13 cellular contexts compared by ENCODE assay signal in genomic region chr2:227095346-227095745, GRCh38.
DNase-seq lines count a peak whose midpoint lies in the region; TF ChIP-seq lines count a peak whose summit lies in the region.
"Had no signal": no experiment of that assay in that cellular context is flagged by ENCODE, and none has a peak within 500 bp of the region (broad histone marks: within the 10 kb centered on the region; RNA-seq: fewer than 3 reads in every experiment).

No MANE protein-coding gene starts in this region.

- H3K9me3 ChIP-seq in BLaER1 treated with 17β-estradiol and CSF1 and Interleukin-3, amounts not matched to agents 10 nM and 100 nM (replicated peaks in 1 of 11) = no peaks in the 10 kb centered on the region
- H3K9me3 ChIP-seq in PC-9 (ENCODE audit: insufficient read depth, low read depth) = no peaks in the 10 kb centered on the region
- H3K9me3 ChIP-seq: Caco-2, HAP-1 had no signal

- peaks cover 0 to 9% (median 6%) of the 10 kb centered on the region in 10 experiments; a peak in 7 of 20 replicates for H3K4me1 ChIP-seq in BLaER1 treated with 17β-estradiol and CSF1 and Interleukin-3, amounts not matched to agents 10 nM and 100 nM
- no peaks in the 10 kb centered on the region for H3K4me1 ChIP-seq in PC-9 (replicated peaks; ENCODE audit: insufficient read depth)
- H3K4me1 ChIP-seq: Caco-2, HAP-1 had no signal

- no TSS peak for BruUV-seq in PC-9 (replicated peaks; lab: Mats Ljungman, UMichigan)

- no peaks in the 10 kb centered on the region for H4K20me1 ChIP-seq in BLaER1 treated with 17β-estradiol and CSF1 and Interleukin-3, amounts not matched to agents 10 nM and 100 nM
- no peaks in the 10 kb centered on the region for H4K20me1 ChIP-seq in PC-9 (ENCODE audit: insufficient read depth)

- CTCF ChIA-PET in PC-9 (lab: Charles Lee) = no interaction called here

- no peaks in the 10 kb centered on the region for H3K79me2 ChIP-seq in PC-9 (ENCODE audit: low read depth)

- no peak overlapping the region for H3K4me3 ChIP-seq in BLaER1 treated with 17β-estradiol and CSF1 and Interleukin-3, amounts not matched to agents 10 nM and 100 nM
- H3K4me3 ChIP-seq in choroid plexus epithelial cell (ENCODE audit: low read depth, low read length) (no peak overlapping the region), PC-9 (no peak overlapping the region), foreskin fibroblast (ENCODE audit: low read depth in 1 of 2, low read length in 2 of 2) (no peak overlapping the region)
- H3K4me3 ChIP-seq: HAP-1 had no signal

- H3K9me2 ChIP-seq in PC-9 (ENCODE audit: insufficient read depth) = no peaks in the 10 kb centered on the region

- H3K4me2 ChIP-seq in BLaER1 treated with 17β-estradiol and CSF1 and Interleukin-3, amounts not matched to agents 10 nM and 100 nM = peak overlapping the region in 7 of 11 experiments; percentile 8 to 44 (median 21); a peak in 8 of 22 replicates
- H3K4me2 ChIP-seq in PC-9 = no peak overlapping the region

- no peaks in the 10 kb centered on the region for H3K36me3 ChIP-seq in BLaER1 treated with 17β-estradiol and CSF1 and Interleukin-3, amounts not matched to agents 10 nM and 100 nM
- no peaks in the 10 kb centered on the region for H3K36me3 ChIP-seq in PC-9 (ENCODE audit: low read depth)
- H3K36me3 ChIP-seq: HAP-1 had no signal

- no peak overlapping the region for H3K9ac ChIP-seq in BLaER1 treated with 17β-estradiol and CSF1 and Interleukin-3, amounts not matched to agents 10 nM and 100 nM

- DNase-seq in NCI-H524 treated with DMSO at 0.1 percent for 48 hours (lab: John Stamatoyannopoulos, UW) = peak; percentile 66
- peak; percentile 26 for DNase-seq in choroid plexus epithelial cell (ENCODE audit: low read depth)
- peak; percentile 30 to 84 for DNase-seq in lung microvascular endothelial cell (ENCODE audit: low read depth in 2 of 2)
- DNase-seq in NCI-H2171 (lab: John Stamatoyannopoulos, UW) = no peak
- DNase-seq in PC-9 = no peak
- no peak for DNase-seq in foreskin fibroblast
- DNase-seq in stimulated activated CD4-positive, alpha-beta T cell treated with anti-CD3 and anti-CD28 coated beads, Interleukin-1b, Interleukin-23, amount 100 ng/mL, for 48 hours = no peak
- DNase-seq: Caco-2; CD8-positive, alpha-beta T cell; DMS 273 treated with DMSO at 0.1 percent for 48 hours had no signal

- H2AFZ ChIP-seq in PC-9 = no peak overlapping the region

- intact Hi-C loops in PC-9 (cut with micrococcal nuclease; ENCODE audit: unreplicated experiment) = no loop called here

- H3K27me3 ChIP-seq in BLaER1 treated with 17β-estradiol and CSF1 and Interleukin-3, amounts not matched to agents 10 nM and 100 nM = no peaks in the 10 kb centered on the region
- no peaks in the 10 kb centered on the region for H3K27me3 ChIP-seq in PC-9 (ENCODE audit: insufficient read depth, low read depth)

- no peaks in the 10 kb centered on the region for H3F3A ChIP-seq in PC-9 (ENCODE audit: insufficient read depth, low read depth)

- TF ChIP-seq CTCF in choroid plexus epithelial cell (conservative IDR thresholded peaks at IDR 0.05; ENCODE audit: low read depth, low read length) = no peak
- no peak for TF ChIP-seq CTCF in PC-9 (conservative IDR thresholded peaks at IDR 0.05)
- TF ChIP-seq CTCF in foreskin fibroblast (IDR thresholded peaks at IDR 0.05; ENCODE audit: low read depth, low read length) = no peak

- no peak overlapping the region for H3K27ac ChIP-seq in BLaER1 treated with 17β-estradiol and CSF1 and Interleukin-3, amounts not matched to agents 10 nM and 100 nM
- no peak overlapping the region for H3K27ac ChIP-seq in PC-9
- H3K27ac ChIP-seq: HL-60 had no signal

- POLR2A ChIA-PET in PC-9 (lab: Charles Lee; ENCODE audit: unreplicated experiment) = no interaction called here

Comparison
In these comparisons a context has a peak if more than half of its experiments do, and no peak if none do; other contexts are left out.
1. DNase-seq: peak in NCI-H524 treated with DMSO at 0.1 percent for 48 hours (single experiment), choroid plexus epithelial cell (single experiment) and lung microvascular endothelial cell (2 of 2); none in NCI-H2171 (single experiment), PC-9 (0 of 2), foreskin fibroblast (0 of 2) and stimulated activated CD4-positive, alpha-beta T cell treated with anti-CD3 and anti-CD28 coated beads, Interleukin-1b, Interleukin-23, amount 100 ng/mL, for 48 hours (single experiment).